In the genomic region with DNA sequence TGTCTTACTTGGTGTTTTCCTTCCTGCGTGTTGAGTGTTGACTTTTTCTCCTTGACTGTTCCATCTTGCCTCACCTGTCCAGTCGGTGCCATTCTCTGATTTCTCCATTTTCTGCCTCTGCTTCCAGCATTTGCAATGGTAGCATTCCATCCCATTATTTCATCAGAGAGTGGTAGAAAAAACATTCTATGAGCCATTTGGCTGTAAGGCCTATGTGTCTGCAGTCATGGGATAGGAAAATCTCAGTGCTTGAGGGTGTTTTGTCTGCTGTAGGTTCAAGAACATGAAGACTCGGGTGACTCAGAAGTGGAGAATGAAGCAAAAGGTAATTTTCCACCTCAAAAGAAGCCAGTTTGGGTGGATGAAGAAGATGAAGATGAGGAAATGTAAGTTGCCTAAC, we compare ENCODE assay signal across 1 cellular context.
TF ChIP-seq lines count a peak whose summit lies in the region.

No MANE protein-coding gene starts in this region.

TF ChIP-seq in GM23338, 12 proteins besides CTCF, POLR2A, EP300 and RAD21 (continued from another document):
- TF ChIP-seq, protein P1, sequence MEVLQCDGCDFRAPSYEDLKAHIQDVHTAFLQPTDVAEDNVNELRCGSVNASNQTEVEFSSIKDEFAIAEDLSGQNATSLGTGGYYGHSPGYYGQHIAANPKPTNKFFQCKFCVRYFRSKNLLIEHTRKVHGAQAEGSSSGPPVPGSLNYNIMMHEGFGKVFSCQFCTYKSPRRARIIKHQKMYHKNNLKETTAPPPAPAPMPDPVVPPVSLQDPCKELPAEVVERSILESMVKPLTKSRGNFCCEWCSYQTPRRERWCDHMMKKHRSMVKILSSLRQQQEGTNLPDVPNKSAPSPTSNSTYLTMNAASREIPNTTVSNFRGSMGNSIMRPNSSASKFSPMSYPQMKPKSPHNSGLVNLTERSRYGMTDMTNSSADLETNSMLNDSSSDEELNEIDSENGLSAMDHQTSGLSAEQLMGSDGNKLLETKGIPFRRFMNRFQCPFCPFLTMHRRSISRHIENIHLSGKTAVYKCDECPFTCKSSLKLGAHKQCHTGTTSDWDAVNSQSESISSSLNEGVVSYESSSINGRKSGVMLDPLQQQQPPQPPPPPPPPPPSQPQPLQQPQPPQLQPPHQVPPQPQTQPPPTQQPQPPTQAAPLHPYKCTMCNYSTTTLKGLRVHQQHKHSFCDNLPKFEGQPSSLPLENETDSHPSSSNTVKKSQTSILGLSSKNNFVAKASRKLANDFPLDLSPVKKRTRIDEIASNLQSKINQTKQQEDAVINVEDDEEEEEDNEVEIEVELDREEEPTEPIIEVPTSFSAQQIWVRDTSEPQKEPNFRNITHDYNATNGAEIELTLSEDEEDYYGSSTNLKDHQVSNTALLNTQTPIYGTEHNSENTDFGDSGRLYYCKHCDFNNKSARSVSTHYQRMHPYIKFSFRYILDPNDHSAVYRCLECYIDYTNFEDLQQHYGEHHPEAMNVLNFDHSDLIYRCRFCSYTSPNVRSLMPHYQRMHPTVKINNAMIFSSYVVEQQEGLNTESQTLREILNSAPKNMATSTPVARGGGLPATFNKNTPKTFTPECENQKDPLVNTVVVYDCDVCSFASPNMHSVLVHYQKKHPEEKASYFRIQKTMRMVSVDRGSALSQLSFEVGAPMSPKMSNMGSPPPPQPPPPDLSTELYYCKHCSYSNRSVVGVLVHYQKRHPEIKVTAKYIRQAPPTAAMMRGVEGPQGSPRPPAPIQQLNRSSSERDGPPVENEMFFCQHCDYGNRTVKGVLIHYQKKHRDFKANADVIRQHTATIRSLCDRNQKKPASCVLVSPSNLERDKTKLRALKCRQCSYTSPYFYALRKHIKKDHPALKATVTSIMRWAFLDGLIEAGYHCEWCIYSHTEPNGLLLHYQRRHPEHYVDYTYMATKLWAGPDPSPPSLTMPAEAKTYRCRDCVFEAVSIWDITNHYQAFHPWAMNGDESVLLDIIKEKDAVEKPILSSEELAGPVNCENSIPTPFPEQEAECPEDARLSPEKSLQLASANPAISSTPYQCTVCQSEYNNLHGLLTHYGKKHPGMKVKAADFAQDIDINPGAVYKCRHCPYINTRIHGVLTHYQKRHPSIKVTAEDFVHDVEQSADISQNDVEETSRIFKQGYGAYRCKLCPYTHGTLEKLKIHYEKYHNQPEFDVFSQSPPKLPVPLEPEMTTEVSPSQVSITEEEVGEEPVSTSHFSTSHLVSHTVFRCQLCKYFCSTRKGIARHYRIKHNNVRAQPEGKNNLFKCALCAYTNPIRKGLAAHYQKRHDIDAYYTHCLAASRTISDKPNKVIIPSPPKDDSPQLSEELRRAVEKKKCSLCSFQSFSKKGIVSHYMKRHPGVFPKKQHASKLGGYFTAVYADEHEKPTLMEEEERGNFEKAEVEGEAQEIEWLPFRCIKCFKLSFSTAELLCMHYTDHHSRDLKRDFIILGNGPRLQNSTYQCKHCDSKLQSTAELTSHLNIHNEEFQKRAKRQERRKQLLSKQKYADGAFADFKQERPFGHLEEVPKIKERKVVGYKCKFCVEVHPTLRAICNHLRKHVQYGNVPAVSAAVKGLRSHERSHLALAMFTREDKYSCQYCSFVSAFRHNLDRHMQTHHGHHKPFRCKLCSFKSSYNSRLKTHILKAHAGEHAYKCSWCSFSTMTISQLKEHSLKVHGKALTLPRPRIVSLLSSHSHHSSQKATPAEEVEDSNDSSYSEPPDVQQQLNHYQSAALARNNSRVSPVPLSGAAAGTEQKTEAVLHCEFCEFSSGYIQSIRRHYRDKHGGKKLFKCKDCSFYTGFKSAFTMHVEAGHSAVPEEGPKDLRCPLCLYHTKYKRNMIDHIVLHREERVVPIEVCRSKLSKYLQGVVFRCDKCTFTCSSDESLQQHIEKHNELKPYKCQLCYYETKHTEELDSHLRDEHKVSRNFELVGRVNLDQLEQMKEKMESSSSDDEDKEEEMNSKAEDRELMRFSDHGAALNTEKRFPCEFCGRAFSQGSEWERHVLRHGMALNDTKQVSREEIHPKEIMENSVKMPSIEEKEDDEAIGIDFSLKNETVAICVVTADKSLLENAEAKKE (CRISPR knock-in tag; IDR thresholded peaks at IDR 0.05): no peak
